In genomic region chr4:145485120-145485519, GRCh38 we compare ENCODE assay signal across 14 cellular contexts. TPM values are rescaled to one million over a fixed set of nuclear protein-coding genes. Genes with fewer than 3 reads are reported as not detected.
A peak's percentile ranks its signal among the peaks of the same experiment; 100 is the strongest.
DNase-seq lines count a peak whose midpoint lies in the region; ATAC-seq and TF ChIP-seq lines count a peak whose summit lies in the region.
"Had no signal": no experiment of that assay in that cellular context is flagged by ENCODE, and none has a peak within 500 bp of the region (broad histone marks: within the 10 kb centered on the region; RNA-seq: fewer than 3 reads in every experiment).

No MANE protein-coding gene starts in this region.

- H3K27ac Mint-ChIP-seq in GM23338 (no peak overlapping the region), nephron progenitor cell (no peak overlapping the region)
- H3K27ac Mint-ChIP-seq: CD4-positive, CD25-positive, alpha-beta regulatory T cell; H9 had no signal

- intact Hi-C loops in Right ventricle myocardium inferior (cut with DNase I) (loop anchor here (10.0 kb wide), 1 partner anchor 310 kb away; no protein-coding TSS in a partner anchor), left ventricle myocardium superior (cut with micrococcal nuclease) (loop anchor here (10.0 kb wide), 1 partner anchor 130 kb away; the partner anchor contains the start of gene MMAA), OCI-LY7 (cut with micrococcal nuclease; ENCODE audit: unreplicated experiment) (no loop called here)

- H3K36me3 ChIP-seq in OCI-LY7 (ENCODE audit: insufficient read depth, low read length) (peaks cover 29% of the 10 kb centered on the region; the same call in 1 of the 2 replicates), neural cell (ENCODE audit: insufficient read depth, low read length) (no peaks in the 10 kb centered on the region), GM23338 (ENCODE audit: insufficient read depth) (no peaks in the 10 kb centered on the region), MM.1S (replicated peaks; ENCODE audit: insufficient read depth, low read length) (no peaks in the 10 kb centered on the region)

- H3K9me2 ChIP-seq in OCI-LY7 (ENCODE audit: insufficient read depth, low read length) (no peaks in the 10 kb centered on the region), neural cell (ENCODE audit: insufficient read depth, low read length) (no peaks in the 10 kb centered on the region), GM23338 (ENCODE audit: insufficient read depth) (no peaks in the 10 kb centered on the region), MM.1S (replicated peaks; ENCODE audit: insufficient read depth, low read length) (no peaks in the 10 kb centered on the region)

- no peaks in the 10 kb centered on the region for H3K9me3 Mint-ChIP-seq in GM23338
- H3K9me3 Mint-ChIP-seq in nephron progenitor cell = peaks cover 4% of the 10 kb centered on the region
- H3K9me3 Mint-ChIP-seq: H9 had no signal

- H3K4me3 Mint-ChIP-seq in GM23338 = no peak overlapping the region
- H3K4me3 Mint-ChIP-seq in nephron progenitor cell = no peak overlapping the region
- H3K4me3 Mint-ChIP-seq: CD4-positive, CD25-positive, alpha-beta regulatory T cell; H9 had no signal

- H3K4me2 ChIP-seq in OCI-LY7 (ENCODE audit: low read length) (peak overlapping the region; percentile 96), neural cell (ENCODE audit: low read length) (no peak overlapping the region), GM23338 (no peak overlapping the region), MM.1S (ENCODE audit: low read depth, low read length) (no peak overlapping the region)

- H3K27me3 Mint-ChIP-seq in GM23338 (ENCODE audit: insufficient read depth, low read depth, poor library complexity) (peaks cover 3% of the 10 kb centered on the region), nephron progenitor cell (ENCODE audit: low read depth, poor library complexity) (no peaks in the 10 kb centered on the region)

- peaks cover 74% of the 10 kb centered on the region for H3K4me1 ChIP-seq in OCI-LY7 (ENCODE audit: insufficient read depth, low read length, poor library complexity, severe bottlenecking)
- H3K4me1 ChIP-seq in GM23338 (ENCODE audit: insufficient read depth) = peaks cover 40% of the 10 kb centered on the region
- peaks cover 42% of the 10 kb centered on the region for H3K4me1 ChIP-seq in MM.1S (ENCODE audit: low read length)

- no peaks in the 10 kb centered on the region for H3F3A ChIP-seq in neural cell (ENCODE audit: insufficient read depth, low read length, poor library complexity, severe bottlenecking)
- H3F3A ChIP-seq in GM23338 (replicated peaks; ENCODE audit: low read depth) = no peaks in the 10 kb centered on the region
- peaks cover 26% of the 10 kb centered on the region for H3F3A ChIP-seq in MM.1S (ENCODE audit: insufficient read depth, low read length)

- H3K27ac ChIP-seq in OCI-LY7 (ENCODE audit: low read depth, low read length, poor library complexity, severe bottlenecking) = no peak overlapping the region
- no peak overlapping the region for H3K27ac ChIP-seq in neural cell (ENCODE audit: low read length)
- H3K27ac ChIP-seq in GM23338 (ENCODE audit: low read depth) = no peak overlapping the region
- H3K27ac ChIP-seq in MM.1S (ENCODE audit: low read length) = no peak overlapping the region
- H3K27ac ChIP-seq: 22Rv1 had no signal

- H3K4me3 ChIP-seq in OCI-LY7 (ENCODE audit: low read depth, low read length, poor library complexity, severe bottlenecking) (peak overlapping the region; percentile 88), neural cell (ENCODE audit: low read length) (peak overlapping the region; percentile 83), GM23338 (no peak overlapping the region), MM.1S (ENCODE audit: low read length) (no peak overlapping the region)

- H4K20me1 ChIP-seq in OCI-LY7 (ENCODE audit: insufficient read depth, low read length) (peaks cover 28% of the 10 kb centered on the region; the same call in 1 of the 2 replicates), neural cell (ENCODE audit: insufficient read depth) (no peaks in the 10 kb centered on the region), GM23338 (replicated peaks; ENCODE audit: insufficient read depth) (0 out of 2 replicates have a peak, but pooled peaks cover 4% of the 10 kb centered on the region), MM.1S (ENCODE audit: insufficient read depth, low read length) (no peaks in the 10 kb centered on the region)

- CTCF ChIA-PET in OCI-LY7 (lab: Charles Lee; ENCODE audit: unreplicated experiment) = interaction anchor here (0.8 to 1.2 kb wide), 3 partner anchors 14 to 251 kb away, joined by 3 to 4 read pairs (median 3); no protein-coding TSS in a partner anchor

- peaks cover 20% of the 10 kb centered on the region for H3K4me1 Mint-ChIP-seq in GM23338
- H3K4me1 Mint-ChIP-seq in nephron progenitor cell = peaks cover 30% of the 10 kb centered on the region

- DNase-seq in Right ventricle myocardium inferior (ENCODE audit: missing footprints) (peak; percentile 51), left ventricle myocardium superior (no peak), OCI-LY7 (ENCODE audit: low spot score) (no peak), GM23338 (ENCODE audit: low spot score) (no peak), MM.1S (no peak), nephron progenitor cell (no peak)
- DNase-seq: CD4-positive, CD25-positive, alpha-beta regulatory T cell; DMS 273 treated with DMSO at 0.1 percent for 48 hours; GOT3; H9; IMR-90 had no signal

- TF ChIP-seq CTCF in OCI-LY7 (conservative IDR thresholded peaks at IDR 0.05; ENCODE audit: low read length) (no peak), neural cell (IDR thresholded peaks at IDR 0.05; ENCODE audit: poor library complexity, severe bottlenecking) (no peak), GM23338 (conservative IDR thresholded peaks at IDR 0.05; ENCODE audit: low read depth in 2 of 2) (no peak), MM.1S (IDR thresholded peaks at IDR 0.05; ENCODE audit: low read length) (no peak), nephron progenitor cell (IDR thresholded peaks at IDR 0.05) (no peak)

- no peak for TF ChIP-seq RAD21 in neural cell (conservative IDR thresholded peaks at IDR 0.05)

- no peaks in the 10 kb centered on the region; the same call in 2 of the 3 replicates for H3K36me3 Mint-ChIP-seq in GM23338 (ENCODE audit: low read depth)
- H3K36me3 Mint-ChIP-seq in nephron progenitor cell (ENCODE audit: low read depth) = peaks cover 4% of the 10 kb centered on the region
- H3K36me3 Mint-ChIP-seq: CD4-positive, CD25-positive, alpha-beta regulatory T cell had no signal

- ATAC-seq in Right ventricle myocardium inferior (no peak), left ventricle myocardium superior (no peak), GM23338 (no peak), HG03469 (IDR thresholded peaks at IDR 0.05; ENCODE audit: unreplicated experiment) (no peak)

- H3K27me3 ChIP-seq in neural cell (ENCODE audit: insufficient read depth, low read depth, low read length) = no peaks in the 10 kb centered on the region
- H3K27me3 ChIP-seq in GM23338 (ENCODE audit: insufficient read depth) = peaks cover 9% of the 10 kb centered on the region
- H3K27me3 ChIP-seq in MM.1S (replicated peaks; ENCODE audit: insufficient read depth, low read length) = peaks cover 39% of the 10 kb centered on the region

- H3K9ac ChIP-seq in neural cell (ENCODE audit: low read length) = no peak overlapping the region
- H3K9ac ChIP-seq in MM.1S (ENCODE audit: low read length) = no peak overlapping the region

- POLR2A ChIA-PET in OCI-LY7 (lab: Charles Lee) = interaction anchor here (0.6 to 3.6 kb wide), 12 partner anchors 8 to 134 kb away, joined by 3 to 48 read pairs (median 7); partner anchors contain the start of gene MMAA

- H3K79me2 ChIP-seq in OCI-LY7 (ENCODE audit: insufficient read depth, low read depth, low read length) (peaks cover 96% of the 10 kb centered on the region), neural cell (replicated peaks; ENCODE audit: insufficient read depth, low read length) (peaks cover 70% of the 10 kb centered on the region), GM23338 (replicated peaks; ENCODE audit: insufficient read depth) (peaks cover 76% of the 10 kb centered on the region), MM.1S (ENCODE audit: low read length) (peaks cover 53% of the 10 kb centered on the region)

- no peak for TF ChIP-seq EP300 in neural cell (conservative IDR thresholded peaks at IDR 0.05; ENCODE audit: poor library complexity, severe bottlenecking)

- H3K9me3 ChIP-seq in OCI-LY7 (ENCODE audit: low read length) = no peaks in the 10 kb centered on the region
- no peaks in the 10 kb centered on the region for H3K9me3 ChIP-seq in neural cell (ENCODE audit: low read length)
- no peaks in the 10 kb centered on the region for H3K9me3 ChIP-seq in MM.1S (replicated peaks; ENCODE audit: insufficient read depth, low read length)

- no TSS peak for BruUV-seq in OCI-LY7 (replicated peaks; lab: Mats Ljungman, UMichigan)

- H2AFZ ChIP-seq in OCI-LY7 (ENCODE audit: low read length) = no peak overlapping the region
- no peak overlapping the region for H2AFZ ChIP-seq in neural cell (ENCODE audit: low read depth, low read length)
- H2AFZ ChIP-seq in GM23338 = no peak overlapping the region
- H2AFZ ChIP-seq in MM.1S (ENCODE audit: low read length) = no peak overlapping the region

TF ChIP-seq in neural cell, 6 proteins besides CTCF, POLR2A, EP300 and RAD21 (continues in another document):
- TF ChIP-seq MXI1 (conservative IDR thresholded peaks at IDR 0.05; ENCODE audit: poor library complexity, severe bottlenecking) (no peak), TAF1 (IDR thresholded peaks at IDR 0.05; ENCODE audit: low read depth) (no peak), POLR2AphosphoS5 (IDR thresholded peaks at IDR 0.05) (no peak), SMC3 (conservative IDR thresholded peaks at IDR 0.05; ENCODE audit: poor library complexity) (no peak)

RNA-seq across cellular contexts. Expression of gene SMAD1, which starts 3.5 kb away (rescaled TPM):
- total RNA-seq in Right ventricle myocardium inferior (12.0 TPM), left ventricle myocardium superior (12.5 TPM), OCI-LY7 (2022) (39.9 and 57.4 TPM in 2 replicates)
- 56.4 and 60.9 TPM in 2 replicates for total RNA-seq in OCI-LY7 (2014; rRNA removed; shearing (Covaris generic))
- polyA plus RNA-seq in neural cell (26.8 and 31.7 TPM in 2 replicates), GM23338 (2016; fragmentation: Nextera tagmentation; extraction: Ambion mirVana) (19.8 and 21.1 TPM in 2 replicates)
- 25.3 and 49.1 TPM in 2 replicates for polyA minus RNA-seq in neural cell
- total RNA-seq in GM23338 (2014; rRNA removed; shearing (Covaris generic)) = 30.3 and 33.6 TPM in 2 replicates

Comparison
In these comparisons a context has a peak if more than half of its experiments do, and no peak if none do; other contexts are left out.
1. H3K4me3 ChIP-seq: peak in OCI-LY7 (single experiment) and neural cell (single experiment); none in GM23338 (single experiment) and MM.1S (single experiment).